Comparison of ENCODE assay signal across 9 cellular contexts in the genomic region with DNA sequence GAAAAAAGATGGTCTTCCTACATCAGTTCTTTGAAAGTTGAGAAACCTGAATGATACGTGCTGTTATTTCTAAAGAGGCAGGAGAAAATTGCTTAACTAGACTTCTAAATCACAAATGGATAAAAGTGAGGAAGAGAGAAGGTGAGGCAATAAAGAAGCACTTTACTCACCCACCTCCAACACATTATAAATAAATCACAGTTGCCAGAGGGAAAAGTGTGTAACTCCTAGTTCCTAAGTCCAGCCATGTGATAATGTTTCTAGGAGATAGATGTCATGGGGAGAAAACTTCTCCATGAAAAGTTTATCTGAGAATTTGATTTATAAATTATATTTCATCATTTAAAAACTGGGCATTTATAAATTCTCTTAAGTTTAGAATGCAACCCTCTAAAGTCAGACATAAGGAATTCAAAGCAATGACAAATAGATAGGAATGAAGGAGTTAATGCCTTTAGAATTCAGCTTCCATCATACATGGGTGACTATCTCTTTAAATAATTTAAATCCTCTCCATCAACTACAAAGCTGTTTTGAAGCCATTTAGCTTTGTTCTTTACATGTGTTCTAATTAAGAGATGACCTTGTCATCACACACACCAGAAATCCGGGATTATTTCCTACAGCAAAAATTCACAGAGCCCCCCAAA. TPM values are rescaled to one million over a fixed set of nuclear protein-coding genes. Genes with fewer than 3 reads are reported as not detected.
DNase-seq lines count a peak whose midpoint lies in the region; ATAC-seq and TF ChIP-seq lines count a peak whose summit lies in the region.
"Had no signal": no experiment of that assay in that cellular context is flagged by ENCODE, and none has a peak within 500 bp of the region (broad histone marks: within the 10 kb centered on the region; RNA-seq: fewer than 3 reads in every experiment).

No MANE protein-coding gene starts in this region.

- TF ChIP-seq CTCF in WERI-Rb-1 (IDR thresholded peaks at IDR 0.05; ENCODE audit: low read depth, low read length): no peak
- TF ChIP-seq CTCF in glutamatergic neuron (IDR thresholded peaks at IDR 0.05; ENCODE audit: partially characterized antibody, unreplicated experiment): no peak

- H3K27me3 Mint-ChIP-seq in activated T-cell treated with anti-CD3 and anti-CD28 coated beads, Interleukin-2, amount 50 U/mL, for 72 hours (ENCODE audit: low read depth): no peaks in the 10 kb centered on the region
- H3K27me3 Mint-ChIP-seq in glutamatergic neuron (ENCODE audit: unreplicated experiment): peaks cover 9% of the 10 kb centered on the region

- TF ChIP-seq POLR2A in GM18505 (IDR thresholded peaks at IDR 0.05; ENCODE audit: borderline replicate concordance, extremely low read depth, insufficient read depth, insufficient read length): no peak

- no peaks in the 10 kb centered on the region for H3K9me3 ChIP-seq in WERI-Rb-1 (ENCODE audit: severe bottlenecking)

- H3K36me3 Mint-ChIP-seq in activated T-cell treated with anti-CD3 and anti-CD28 coated beads, Interleukin-2, amount 50 U/mL, for 72 hours (ENCODE audit: insufficient read depth in 2 of 2): peaks cover 0 to 6% of the 10 kb centered on the region in 2 donors
- H3K36me3 Mint-ChIP-seq in glutamatergic neuron (ENCODE audit: unreplicated experiment): peaks cover 6% of the 10 kb centered on the region
- H3K36me3 Mint-ChIP-seq in stimulated activated effector memory CD8-positive, alpha-beta T cell treated with anti-CD3 and anti-CD28 coated beads, Interleukin-12 subunit alpha, Interleukin-12 subunit beta, amount 100 ng/mL, for 72 hours: no peaks in the 10 kb centered on the region

- H3K27ac ChIP-seq in WERI-Rb-1: peak overlapping the region; percentile 44

- H3K9me3 Mint-ChIP-seq in activated T-cell treated with anti-CD3 and anti-CD28 coated beads, Interleukin-2, amount 50 U/mL, for 72 hours: peaks cover 0 to 2% of the 10 kb centered on the region in 2 donors
- peaks cover 11% of the 10 kb centered on the region for H3K9me3 Mint-ChIP-seq in glutamatergic neuron (ENCODE audit: unreplicated experiment)
- peaks cover 6% of the 10 kb centered on the region for H3K9me3 Mint-ChIP-seq in stimulated activated effector memory CD8-positive, alpha-beta T cell treated with anti-CD3 and anti-CD28 coated beads, Interleukin-12 subunit alpha, Interleukin-12 subunit beta, amount 100 ng/mL, for 72 hours

- no peak for DNase-seq in activated T-cell treated with anti-CD3 and anti-CD28 coated beads, Interleukin-2, amount 50 U/mL, for 72 hours
- DNase-seq in activated T-cell treated with anti-CD3 and anti-CD28 coated beads, Interleukin-2, amount 50 U/mL, for 48 hours: no peak
- no peak for DNase-seq in WERI-Rb-1
- no peak for DNase-seq in glutamatergic neuron
- DNase-seq in stimulated activated effector memory CD8-positive, alpha-beta T cell treated with anti-CD3 and anti-CD28 coated beads, Interleukin-12 subunit alpha, Interleukin-12 subunit beta, amount 100 ng/mL, for 72 hours (ENCODE audit: low spot score in 2 of 2): no peak
- DNase-seq in anterior cingulate cortex (lab: John Stamatoyannopoulos, UW): no peak
- no peak for DNase-seq in NCI-H446 treated with DMSO at 0.1 percent for 48 hours (lab: John Stamatoyannopoulos, UW)
- DNase-seq: activated CD4-positive, CD25-positive, alpha-beta regulatory T cell had no signal

- H3K27ac Mint-ChIP-seq in activated T-cell treated with anti-CD3 and anti-CD28 coated beads, Interleukin-2, amount 50 U/mL, for 72 hours: peak overlapping the region; percentile 64
- no peak overlapping the region for H3K27ac Mint-ChIP-seq in glutamatergic neuron (ENCODE audit: unreplicated experiment)
- peak overlapping the region; percentile 74 for H3K27ac Mint-ChIP-seq in stimulated activated effector memory CD8-positive, alpha-beta T cell treated with anti-CD3 and anti-CD28 coated beads, Interleukin-12 subunit alpha, Interleukin-12 subunit beta, amount 100 ng/mL, for 72 hours

- peak overlapping the region; percentile 70 to 75 for H3K4me3 Mint-ChIP-seq in activated T-cell treated with anti-CD3 and anti-CD28 coated beads, Interleukin-2, amount 50 U/mL, for 72 hours
- H3K4me3 Mint-ChIP-seq in glutamatergic neuron (ENCODE audit: unreplicated experiment): peak overlapping the region; percentile 14
- H3K4me3 Mint-ChIP-seq in stimulated activated effector memory CD8-positive, alpha-beta T cell treated with anti-CD3 and anti-CD28 coated beads, Interleukin-12 subunit alpha, Interleukin-12 subunit beta, amount 100 ng/mL, for 72 hours: peak overlapping the region; percentile 42

- H3K27me3 ChIP-seq in WERI-Rb-1 (ENCODE audit: insufficient read depth, low read depth, severe bottlenecking): no peaks in the 10 kb centered on the region

- no peak for ATAC-seq in activated T-cell treated with anti-CD3 and anti-CD28 coated beads, Interleukin-2, amount 50 U/mL, for 72 hours (replicated peaks in 1 of 2)
- ATAC-seq in stimulated activated effector memory CD8-positive, alpha-beta T cell treated with anti-CD3 and anti-CD28 coated beads, Interleukin-12 subunit alpha, Interleukin-12 subunit beta, amount 100 ng/mL, for 72 hours: no peak
- no peak for ATAC-seq in GM18505 (IDR thresholded peaks at IDR 0.05; ENCODE audit: unreplicated experiment)

- no peak overlapping the region for H3K4me3 ChIP-seq in WERI-Rb-1 (ENCODE audit: low read depth, low read length)

- no peaks in the 10 kb centered on the region for H3K36me3 ChIP-seq in WERI-Rb-1

- peaks cover 61% of the 10 kb centered on the region for H3K4me1 Mint-ChIP-seq in activated T-cell treated with anti-CD3 and anti-CD28 coated beads, Interleukin-2, amount 50 U/mL, for 72 hours (ENCODE audit: low read depth)
- H3K4me1 Mint-ChIP-seq in glutamatergic neuron (ENCODE audit: low read depth, unreplicated experiment): peaks cover 47% of the 10 kb centered on the region
- H3K4me1 Mint-ChIP-seq in stimulated activated effector memory CD8-positive, alpha-beta T cell treated with anti-CD3 and anti-CD28 coated beads, Interleukin-12 subunit alpha, Interleukin-12 subunit beta, amount 100 ng/mL, for 72 hours: peaks cover 49% of the 10 kb centered on the region

RNA-seq across cellular contexts. Expression of a gene that starts 60.0 kb away (rescaled TPM):
- total RNA-seq in activated T-cell treated with anti-CD3 and anti-CD28 coated beads, Interleukin-2, amount 50 U/mL, for 72 hours: 10 to 100 TPM; 14.1 to 18.1 TPM
- total RNA-seq in glutamatergic neuron (ENCODE audit: unreplicated experiment): 51.5 TPM

Comparison
In these comparisons a context has a peak if more than half of its experiments do, and no peak if none do; other contexts are left out.
1. H3K4me3 Mint-ChIP-seq: peak in every context shown above with its lines; median percentile 72 in activated T-cell treated with anti-CD3 and anti-CD28 coated beads, Interleukin-2, amount 50 U/mL, for 72 hours; 42 in stimulated activated effector memory CD8-positive, alpha-beta T cell treated with anti-CD3 and anti-CD28 coated beads, Interleukin-12 subunit alpha, Interleukin-12 subunit beta, amount 100 ng/mL, for 72 hours; 14 in glutamatergic neuron.